21 cellular contexts compared by ENCODE assay signal in genomic region chr20:2108498-2108897, GRCh38. TPM values are rescaled to one million over a fixed set of nuclear protein-coding genes. Genes with fewer than 3 reads are reported as not detected.
DNase-seq lines count a peak whose midpoint lies in the region; ATAC-seq, FAIRE-seq and TF ChIP-seq lines count a peak whose summit lies in the region.
"Had no signal": no experiment of that assay in that cellular context is flagged by ENCODE, and none has a peak within 500 bp of the region (broad histone marks: within the 10 kb centered on the region; RNA-seq: fewer than 3 reads in every experiment).

No MANE protein-coding gene starts in this region.

- H3K9ac ChIP-seq in astrocyte (ENCODE audit: low read length) = no peak overlapping the region

- peaks cover 6% of the 10 kb centered on the region for H3K36me3 ChIP-seq in astrocyte (ENCODE audit: insufficient read depth, low read length)
- H3K36me3 ChIP-seq: prostate gland had no signal

- no peak for FAIRE-seq in astrocyte (lab: Jason Lieb, UNC)

- H3K27me3 Mint-ChIP-seq in astrocyte (ENCODE audit: low read depth, unreplicated experiment) = no peaks in the 10 kb centered on the region
- no peaks in the 10 kb centered on the region for H3K27me3 Mint-ChIP-seq in naive B cell

- H3K36me3 Mint-ChIP-seq in astrocyte (ENCODE audit: low read depth, unreplicated experiment) (peaks cover 4% of the 10 kb centered on the region), naive B cell (peaks cover 0 to 7% of the 10 kb centered on the region in 2 donors)

- H3K27me3 ChIP-seq in right cardiac atrium (ENCODE audit: control insufficient read depth, insufficient read depth) (no peaks in the 10 kb centered on the region), astrocyte (ENCODE audit: insufficient read depth, low read length) (no peaks in the 10 kb centered on the region)
- H3K27me3 ChIP-seq: esophagus squamous epithelium had no signal

- H4K20me1 ChIP-seq in astrocyte (ENCODE audit: insufficient read depth, low read length) = peaks cover 96% of the 10 kb centered on the region

- no peak overlapping the region for H3K27ac Mint-ChIP-seq in astrocyte (ENCODE audit: unreplicated experiment)
- H3K27ac Mint-ChIP-seq in naive B cell = peak overlapping the region in 4 of 6 donors; percentile 7 to 94 (median 44)
- H3K27ac Mint-ChIP-seq: activated T-helper 1 cell treated with anti-CD3 and anti-CD28 coated beads, Interleukin-12 subunit alpha, Interleukin-12 subunit beta, Interleukin-2, Interleukin-4 antibody, amounts not matched to agents 30 ng/mL and 10 ng/mL and 1 ng/mL, durations not matched to agents 14 hours and 24 hours and 36 hours; nephron progenitor cell had no signal

- H3K4me3 Mint-ChIP-seq in astrocyte (ENCODE audit: unreplicated experiment) (no peak overlapping the region), naive B cell (peak overlapping the region; percentile 20 to 99 (median 64))
- H3K4me3 Mint-ChIP-seq: activated T-helper 1 cell treated with anti-CD3 and anti-CD28 coated beads, Interleukin-12 subunit alpha, Interleukin-12 subunit beta, Interleukin-2, Interleukin-4 antibody, amounts not matched to agents 30 ng/mL and 10 ng/mL and 1 ng/mL, durations not matched to agents 14 hours and 24 hours and 36 hours; nephron progenitor cell had no signal

- no peak for TF ChIP-seq CTCF in astrocyte (IDR thresholded peaks at IDR 0.05; ENCODE audit: insufficient read depth, low read depth, low read length)

- peaks cover 14% of the 10 kb centered on the region for H3K4me1 ChIP-seq in right cardiac atrium (ENCODE audit: control insufficient read depth, insufficient read depth, low read length)
- H3K4me1 ChIP-seq in astrocyte (ENCODE audit: insufficient read depth, low read length) = peaks cover 25% of the 10 kb centered on the region

- ATAC-seq in right cardiac atrium (no peak), Right ventricle myocardium superior (ENCODE audit: poor library complexity) (no peak), naive B cell (ENCODE audit: low read depth in 2 of 2) (peak; percentile 83 to 87), GM21367 (IDR thresholded peaks at IDR 0.05; ENCODE audit: unreplicated experiment) (no peak), GM21526 (IDR thresholded peaks at IDR 0.05; ENCODE audit: low FRiP score, unreplicated experiment) (no peak)
- ATAC-seq: activated CD4-positive, CD25-positive, alpha-beta regulatory T cell treated with anti-CD3 and anti-CD28 coated beads, Interleukin-2, amount 50 U/mL, for 24 hours had no signal

- DNase-seq in right cardiac atrium (no peak), Right ventricle myocardium superior (no peak), astrocyte (ENCODE audit: low read depth) (no peak), naive B cell (peak; percentile 34), NCI-H2196 (lab: John Stamatoyannopoulos, UW; ENCODE audit: unreplicated experiment) (no peak), posterior vena cava (ENCODE audit: low spot score) (no peak)
- DNase-seq: caudate nucleus, COR-L47, esophagus squamous epithelium, KBM-7, NCI-H1048, NCI-H2029 treated with DMSO at 0.1 percent for 48 hours, NCI-H524, nephron progenitor cell, SIG-M5 had no signal

- H3K4me1 Mint-ChIP-seq in astrocyte (ENCODE audit: low read depth, unreplicated experiment) = peaks cover 43% of the 10 kb centered on the region
- peaks cover 67 to 94% (median 75%) of the 10 kb centered on the region in 3 donors for H3K4me1 Mint-ChIP-seq in naive B cell

- H3K27ac ChIP-seq in right cardiac atrium (ENCODE audit: low read length) = peak overlapping the region; percentile 15
- no peak overlapping the region for H3K27ac ChIP-seq in astrocyte (ENCODE audit: low read depth, low read length)
- H3K27ac ChIP-seq: prostate gland had no signal

- intact Hi-C loops in right cardiac atrium (cut with DNase I) (loop anchor here in 1 of 4 donors (10.0 kb wide), 1 partner anchor 144 kb away; no protein-coding TSS in a partner anchor), Right ventricle myocardium superior (cut with DNase I) (no loop called here), posterior vena cava (cut with DNase I) (no loop called here)

- no peak overlapping the region for H2AFZ ChIP-seq in astrocyte (ENCODE audit: low read depth, low read length)

- H3K9me3 ChIP-seq in right cardiac atrium (ENCODE audit: control insufficient read depth, low read length) (no peaks in the 10 kb centered on the region), astrocyte (ENCODE audit: insufficient read depth, low read depth, low read length) (no peaks in the 10 kb centered on the region)
- H3K9me3 ChIP-seq: esophagus squamous epithelium, HAP-1, prostate gland had no signal

- H3K4me2 ChIP-seq in astrocyte (ENCODE audit: low read length) = peak overlapping the region; percentile 53

- 80% methylated on average over 3 of the region's 3 CpGs for WGBS in right cardiac atrium

- peaks cover 100% of the 10 kb centered on the region for H3K79me2 ChIP-seq in astrocyte (ENCODE audit: insufficient read depth, low read length)

- H3K9me3 Mint-ChIP-seq in astrocyte (ENCODE audit: unreplicated experiment) (no peaks in the 10 kb centered on the region), naive B cell (no peaks in the 10 kb centered on the region)
- H3K9me3 Mint-ChIP-seq: activated T-helper 1 cell treated with anti-CD3 and anti-CD28 coated beads, Interleukin-12 subunit alpha, Interleukin-12 subunit beta, Interleukin-2, Interleukin-4 antibody, amounts not matched to agents 30 ng/mL and 10 ng/mL and 1 ng/mL, durations not matched to agents 14 hours and 24 hours and 36 hours; nephron progenitor cell had no signal

- H3K4me3 ChIP-seq in right cardiac atrium (ENCODE audit: low read length) = no peak overlapping the region
- no peak overlapping the region for H3K4me3 ChIP-seq in astrocyte (ENCODE audit: insufficient read depth, low read depth, low read length)
- H3K4me3 ChIP-seq: esophagus squamous epithelium, HAP-1, prostate gland had no signal

RNA-seq across cellular contexts. Expression of gene STK35, which starts 6.9 kb away (rescaled TPM):
- total RNA-seq in right cardiac atrium (10 to 100 TPM; 10.8 to 16.5 (median 12.7) TPM), Right ventricle myocardium superior (11.7 TPM), astrocyte (18.1 and 18.6 TPM in 2 replicates), posterior vena cava (10 to 100 TPM; 10.6 to 13.2 TPM)
- polyA plus RNA-seq in right cardiac atrium (7.8 TPM), naive B cell (ENCODE audit: low read depth in 6 of 6) (1 to 10 TPM; 3.3 to 8.7 (median 5.7) TPM)

Comparison
In these comparisons a context has a peak if more than half of its experiments do, and no peak if none do; other contexts are left out.
1. ATAC-seq: peak in naive B cell (2 of 2); none in right cardiac atrium (0 of 2), Right ventricle myocardium superior (single experiment), GM21367 (single experiment) and GM21526 (single experiment).